Comparison of ENCODE assay signal across 8 cellular contexts in the genomic region with DNA sequence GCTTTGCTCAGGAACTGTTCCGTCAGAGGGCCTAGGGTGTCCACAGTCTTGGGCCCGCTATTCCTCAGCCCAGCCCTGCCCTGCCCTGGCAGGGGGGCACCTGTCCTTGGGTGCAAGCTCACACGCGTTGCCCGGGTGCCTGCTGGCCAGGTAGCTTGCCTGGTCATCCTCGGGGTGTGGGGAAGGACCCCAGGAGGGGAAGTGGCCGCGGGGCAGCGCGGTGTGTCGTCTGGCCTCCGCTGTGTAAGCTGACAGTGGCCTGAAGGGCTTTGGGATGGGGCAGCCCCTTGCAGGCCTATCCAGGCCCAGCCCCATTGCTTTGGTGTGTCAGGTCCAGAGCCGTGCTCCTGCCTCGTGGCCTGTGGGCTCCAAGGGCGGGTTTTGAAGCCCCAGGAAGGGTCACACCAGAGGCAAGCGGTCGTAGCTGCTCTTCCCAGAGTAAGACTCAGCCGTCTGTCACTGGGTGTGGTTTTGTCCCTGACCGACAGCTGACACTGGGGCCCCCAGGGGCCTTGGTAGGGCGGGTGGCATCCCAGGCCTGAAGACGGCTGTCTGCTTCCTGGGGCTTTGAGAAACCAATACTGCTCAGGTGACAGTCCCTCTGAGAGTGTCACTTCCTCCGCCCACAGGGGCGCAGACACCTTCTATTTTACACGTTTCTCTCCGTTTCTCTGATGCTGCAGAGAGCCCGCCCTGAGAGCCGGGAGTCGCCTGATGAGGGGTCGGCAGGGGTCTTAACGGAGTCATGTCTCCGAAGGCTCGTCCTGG.
DNase-seq lines count a peak whose midpoint lies in the region; ATAC-seq, FAIRE-seq and TF ChIP-seq lines count a peak whose summit lies in the region.

No MANE protein-coding gene starts in this region.

- POLR2A ChIA-PET in RWPE1 (lab: Yijun Ruan, JAX; ENCODE audit: low non-redundant PET), result no interaction called here

- DNase-seq in RWPE1 (ENCODE audit: low spot score) (no peak), nephron progenitor cell (no peak), amniotic stem cell (lab: John Stamatoyannopoulos, UW) (no peak), HTR-8/SVneo (ENCODE audit: insufficient read length, low spot score) (no peak)
- peak; percentile 84 for DNase-seq in activated naive CD8-positive, alpha-beta T cell treated with anti-CD3 and anti-CD28 coated beads for 36 hours

- TF ChIP-seq CTCF in RWPE1 (conservative IDR thresholded peaks at IDR 0.05; ENCODE audit: low read depth), result no peak
- TF ChIP-seq CTCF in nephron progenitor cell (IDR thresholded peaks at IDR 0.05), result no peak

- H3K27ac ChIP-seq in RWPE1 (peak overlapping the region; percentile 67), temporal lobe (ENCODE audit: low read depth, low read length) (peak overlapping the region; percentile 17)

- peaks cover 49% of the 10 kb centered on the region for H3K4me1 Mint-ChIP-seq in activated naive CD8-positive, alpha-beta T cell treated with anti-CD3 and anti-CD28 coated beads for 36 hours
- peaks cover 36% of the 10 kb centered on the region for H3K4me1 Mint-ChIP-seq in nephron progenitor cell

- CTCF ChIA-PET in RWPE1 (lab: Yijun Ruan, JAX), result interaction anchor here (0.9 to 1.1 kb wide), 2 partner anchors 12 to 93 kb away, joined by 3 read pairs; no protein-coding TSS in a partner anchor

- FAIRE-seq in HTR-8/SVneo (lab: Jason Lieb, UNC), result no peak

- no peaks in the 10 kb centered on the region for H3K9me3 Mint-ChIP-seq in activated naive CD8-positive, alpha-beta T cell treated with anti-CD3 and anti-CD28 coated beads for 36 hours
- no peaks in the 10 kb centered on the region for H3K9me3 Mint-ChIP-seq in nephron progenitor cell

- peak overlapping the region; percentile 80 for H3K4me3 Mint-ChIP-seq in activated naive CD8-positive, alpha-beta T cell treated with anti-CD3 and anti-CD28 coated beads for 36 hours
- H3K4me3 Mint-ChIP-seq in nephron progenitor cell, result no peak overlapping the region

- H3K27me3 Mint-ChIP-seq in activated naive CD8-positive, alpha-beta T cell treated with anti-CD3 and anti-CD28 coated beads for 36 hours, result no peaks in the 10 kb centered on the region
- H3K27me3 Mint-ChIP-seq in nephron progenitor cell (ENCODE audit: low read depth, poor library complexity), result peaks cover 2% of the 10 kb centered on the region

- peak; percentile 52 for TF ChIP-seq POLR2A in GM15510 (IDR thresholded peaks at IDR 0.05; ENCODE audit: borderline replicate concordance, extremely low read depth, insufficient read length)

- peak; percentile 74 for ATAC-seq in HG02623 (IDR thresholded peaks at IDR 0.05; ENCODE audit: unreplicated experiment)

- H3K36me3 Mint-ChIP-seq in activated naive CD8-positive, alpha-beta T cell treated with anti-CD3 and anti-CD28 coated beads for 36 hours, result peaks cover 18% of the 10 kb centered on the region
- H3K36me3 Mint-ChIP-seq in nephron progenitor cell (ENCODE audit: low read depth), result peaks cover 25% of the 10 kb centered on the region

- H3K27ac Mint-ChIP-seq in activated naive CD8-positive, alpha-beta T cell treated with anti-CD3 and anti-CD28 coated beads for 36 hours, result peak overlapping the region; percentile 98
- H3K27ac Mint-ChIP-seq in nephron progenitor cell, result peak overlapping the region; percentile 19
